ENCODE assay signal across 7 cellular contexts in the genomic region with DNA sequence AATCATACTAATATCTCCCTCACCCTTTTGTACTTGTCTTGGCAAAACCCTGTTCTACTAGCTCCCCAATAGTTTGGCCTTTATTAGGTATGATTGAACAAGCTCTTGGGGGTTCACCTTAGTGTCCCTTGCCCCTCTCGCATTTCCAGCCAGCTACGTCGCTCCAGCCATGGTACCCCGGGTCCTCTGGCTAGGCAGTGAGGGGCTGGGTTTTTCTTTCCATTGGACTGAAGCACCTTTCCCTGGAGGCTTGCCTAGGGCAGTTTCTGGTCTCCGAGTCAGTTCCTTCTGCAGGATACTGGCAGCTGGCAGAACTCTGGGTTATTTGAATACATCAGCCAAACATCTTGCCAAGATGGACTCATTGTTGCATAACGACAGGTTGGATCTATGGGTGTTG.
DNase-seq lines count a peak whose midpoint lies in the region; ATAC-seq lines count a peak whose summit lies in the region.
"Not testable (repeated sequence)": the region's sequence is repeated elsewhere in the genome, so short reads cannot be mapped to it uniquely, and the experiment has no call there.

No MANE protein-coding gene starts in this region.

- DNase-seq in CD4-positive, alpha-beta memory T cell; activated naive CD8-positive, alpha-beta T cell treated with anti-CD3 and anti-CD28 coated beads for 36 hours; effector memory CD8-positive, alpha-beta T cell; stimulated activated effector memory CD8-positive, alpha-beta T cell treated with anti-CD3 and anti-CD28 coated beads, Interleukin-12 subunit alpha, Interleukin-12 subunit beta, amount 100 ng/mL, for 72 hours (ENCODE audit: low spot score in 2 of 2): not testable (repeated sequence)
- DNase-seq in MG63, result peak; percentile 1
- peak; percentile 42 for DNase-seq in activated CD4-positive, alpha-beta T cell treated with anti-CD3 and anti-CD28 coated beads, Interleukin-2, amount 10 ng/mL, durations not matched to agents 24 days and 14 days
- DNase-seq in left lobe of liver (ENCODE audit: low spot score), result peak; percentile 66

- H3K4me3 Mint-ChIP-seq in CD4-positive, alpha-beta memory T cell, result peak overlapping the region in 6 of 8 donors; percentile 21 to 78 (median 58)
- not testable (repeated sequence) for H3K4me3 Mint-ChIP-seq in activated CD4-positive, alpha-beta T cell treated with anti-CD3 and anti-CD28 coated beads, Interleukin-2, amount 10 ng/mL, durations not matched to agents 24 days and 14 days; activated naive CD8-positive, alpha-beta T cell treated with anti-CD3 and anti-CD28 coated beads for 36 hours
- peak overlapping the region; percentile 54 to 67 for H3K4me3 Mint-ChIP-seq in effector memory CD8-positive, alpha-beta T cell
- peak overlapping the region; percentile 29 for H3K4me3 Mint-ChIP-seq in stimulated activated effector memory CD8-positive, alpha-beta T cell treated with anti-CD3 and anti-CD28 coated beads, Interleukin-12 subunit alpha, Interleukin-12 subunit beta, amount 100 ng/mL, for 72 hours

- H3K27me3 ChIP-seq in CD4-positive, alpha-beta memory T cell (ENCODE audit: insufficient read depth, low read length); MG63: not testable (repeated sequence)

- not testable (repeated sequence) for ATAC-seq in effector memory CD8-positive, alpha-beta T cell (replicated peaks); left lobe of liver; stimulated activated effector memory CD8-positive, alpha-beta T cell treated with anti-CD3 and anti-CD28 coated beads, Interleukin-12 subunit alpha, Interleukin-12 subunit beta, amount 100 ng/mL, for 72 hours

- H3K9me3 Mint-ChIP-seq in CD4-positive, alpha-beta memory T cell; activated CD4-positive, alpha-beta T cell treated with anti-CD3 and anti-CD28 coated beads, Interleukin-2, amount 10 ng/mL, durations not matched to agents 24 days and 14 days; activated naive CD8-positive, alpha-beta T cell treated with anti-CD3 and anti-CD28 coated beads for 36 hours; effector memory CD8-positive, alpha-beta T cell; stimulated activated effector memory CD8-positive, alpha-beta T cell treated with anti-CD3 and anti-CD28 coated beads, Interleukin-12 subunit alpha, Interleukin-12 subunit beta, amount 100 ng/mL, for 72 hours: not testable (repeated sequence)

- CTCF ChIA-PET in CD4-positive, alpha-beta memory T cell (lab: Charles Lee; ENCODE audit: partially characterized antibody), result not testable (repeated sequence)

- H3K4me3 ChIP-seq in CD4-positive, alpha-beta memory T cell (ENCODE audit: low read length in 2 of 2); MG63: not testable (repeated sequence)

- POLR2A ChIA-PET in CD4-positive, alpha-beta memory T cell (lab: Charles Lee; ENCODE audit: partially characterized antibody), result not testable (repeated sequence)

- H3K36me3 ChIP-seq in CD4-positive, alpha-beta memory T cell (ENCODE audit: insufficient read depth, low read length); MG63: not testable (repeated sequence)

- not testable (repeated sequence) for H3K27ac ChIP-seq in CD4-positive, alpha-beta memory T cell (ENCODE audit: low read depth, low read length)

- H3K27me3 Mint-ChIP-seq in CD4-positive, alpha-beta memory T cell; activated CD4-positive, alpha-beta T cell treated with anti-CD3 and anti-CD28 coated beads, Interleukin-2, amount 10 ng/mL, durations not matched to agents 24 days and 14 days; activated naive CD8-positive, alpha-beta T cell treated with anti-CD3 and anti-CD28 coated beads for 36 hours; effector memory CD8-positive, alpha-beta T cell: not testable (repeated sequence)

- not testable (repeated sequence) for H3K36me3 Mint-ChIP-seq in CD4-positive, alpha-beta memory T cell; activated CD4-positive, alpha-beta T cell treated with anti-CD3 and anti-CD28 coated beads, Interleukin-2, amount 10 ng/mL, durations not matched to agents 24 days and 14 days (ENCODE audit: low read depth); activated naive CD8-positive, alpha-beta T cell treated with anti-CD3 and anti-CD28 coated beads for 36 hours; effector memory CD8-positive, alpha-beta T cell (ENCODE audit: insufficient read depth); stimulated activated effector memory CD8-positive, alpha-beta T cell treated with anti-CD3 and anti-CD28 coated beads, Interleukin-12 subunit alpha, Interleukin-12 subunit beta, amount 100 ng/mL, for 72 hours

- H3K4me1 ChIP-seq in CD4-positive, alpha-beta memory T cell (ENCODE audit: insufficient read depth, low read length), result not testable (repeated sequence)

- H3K4me1 Mint-ChIP-seq in CD4-positive, alpha-beta memory T cell, result peaks cover 7 to 11% (median 7%) of the 10 kb centered on the region in 4 donors
- H3K4me1 Mint-ChIP-seq in activated CD4-positive, alpha-beta T cell treated with anti-CD3 and anti-CD28 coated beads, Interleukin-2, amount 10 ng/mL, durations not matched to agents 24 days and 14 days; activated naive CD8-positive, alpha-beta T cell treated with anti-CD3 and anti-CD28 coated beads for 36 hours; effector memory CD8-positive, alpha-beta T cell (ENCODE audit: low read depth in 2 of 2); stimulated activated effector memory CD8-positive, alpha-beta T cell treated with anti-CD3 and anti-CD28 coated beads, Interleukin-12 subunit alpha, Interleukin-12 subunit beta, amount 100 ng/mL, for 72 hours: not testable (repeated sequence)

- intact Hi-C loops in CD4-positive, alpha-beta memory T cell (cut with micrococcal nuclease); activated CD4-positive, alpha-beta T cell treated with anti-CD3 and anti-CD28 coated beads, Interleukin-2, amount 10 ng/mL, durations not matched to agents 24 days and 14 days (cut with micrococcal nuclease): not testable (repeated sequence)

- peak overlapping the region in 3 of 7 donors; percentile 7 to 79 (median 42) for H3K27ac Mint-ChIP-seq in CD4-positive, alpha-beta memory T cell
- H3K27ac Mint-ChIP-seq in activated CD4-positive, alpha-beta T cell treated with anti-CD3 and anti-CD28 coated beads, Interleukin-2, amount 10 ng/mL, durations not matched to agents 24 days and 14 days; stimulated activated effector memory CD8-positive, alpha-beta T cell treated with anti-CD3 and anti-CD28 coated beads, Interleukin-12 subunit alpha, Interleukin-12 subunit beta, amount 100 ng/mL, for 72 hours: not testable (repeated sequence)
- H3K27ac Mint-ChIP-seq in activated naive CD8-positive, alpha-beta T cell treated with anti-CD3 and anti-CD28 coated beads for 36 hours, result peak overlapping the region; percentile 34
- peak overlapping the region in 1 of 2 donors; percentile 38 for H3K27ac Mint-ChIP-seq in effector memory CD8-positive, alpha-beta T cell

- H3K9me3 ChIP-seq in CD4-positive, alpha-beta memory T cell (ENCODE audit: control insufficient read depth in 1 of 2, low read length in 2 of 2); MG63: not testable (repeated sequence)
